15 cellular contexts compared by ENCODE assay signal in genomic region chr18:63427566-63427965, GRCh38. TPM values are rescaled to one million over a fixed set of nuclear protein-coding genes. Genes with fewer than 3 reads are reported as not detected.
DNase-seq lines count a peak whose midpoint lies in the region; FAIRE-seq and TF ChIP-seq lines count a peak whose summit lies in the region.
"Had no signal": no experiment of that assay in that cellular context is flagged by ENCODE, and none has a peak within 500 bp of the region (broad histone marks: within the 10 kb centered on the region; RNA-seq: fewer than 3 reads in every experiment).

No MANE protein-coding gene starts in this region.

- H4K20me1 ChIP-seq in PC-9 (ENCODE audit: insufficient read depth) = no peaks in the 10 kb centered on the region

- no peaks in the 10 kb centered on the region for H3K79me2 ChIP-seq in PC-9 (ENCODE audit: low read depth)

- POLR2A ChIA-PET in PC-9 (lab: Charles Lee; ENCODE audit: unreplicated experiment) = interaction anchor here (0.6 to 0.7 kb wide), 4 partner anchors 12 to 543 kb away, joined by 3 to 4 read pairs (median 3); partner anchors contain the start of gene KDSR

- no peak overlapping the region for H2AFZ ChIP-seq in PC-9
- H2AFZ ChIP-seq: GM23248 had no signal

- H3K4me3 ChIP-seq in PC-9 (no peak overlapping the region; the same call in 1 of the 2 replicates), epithelial cell of proximal tubule (ENCODE audit: low read depth, low read length) (no peak overlapping the region), small intestine (ENCODE audit: low read depth in 1 of 2, low read length in 2 of 2) (no peak overlapping the region)
- H3K4me3 ChIP-seq: GM23248, pancreas had no signal

- no peak for TF ChIP-seq CTCF in PC-9 (conservative IDR thresholded peaks at IDR 0.05)
- TF ChIP-seq CTCF in epithelial cell of proximal tubule (conservative IDR thresholded peaks at IDR 0.05; ENCODE audit: low read depth, low read length) = no peak

- peak; percentile 6 to 14 for DNase-seq in activated CD4-positive, alpha-beta T cell treated with anti-CD3 and anti-CD28 coated beads, Interleukin-2, amount 50 U/mL, for 48 hours
- no peak for DNase-seq in activated CD4-positive, alpha-beta T cell treated with anti-CD3 and anti-CD28 coated beads for 1 hour
- peak; percentile 64 to 99 for DNase-seq in PC-9
- peak; percentile 43 for DNase-seq in epithelial cell of proximal tubule (ENCODE audit: low read depth)
- DNase-seq in small intestine = peak; percentile 39
- DNase-seq in NCI-H774 (lab: John Stamatoyannopoulos, UW) = no peak
- no peak for DNase-seq in activated CD8-positive, alpha-beta memory T cell treated with anti-CD3 and anti-CD28 coated beads, Interleukin-2, amount 50 U/mL, for 4 hours
- no peak for DNase-seq in AML-193 (lab: John Stamatoyannopoulos, UW)
- DNase-seq: activated CD4-positive, CD25-positive, alpha-beta regulatory T cell; GM23248; pancreas; stimulated activated CD8-positive, alpha-beta memory T cell treated with anti-CD3 and anti-CD28 coated beads, Interleukin-4, amount 100 ng/mL, for 48 hours had no signal

- H3K4me1 ChIP-seq in PC-9 (replicated peaks; ENCODE audit: insufficient read depth) (peaks cover 26% of the 10 kb centered on the region), small intestine (ENCODE audit: control insufficient read depth in 2 of 2, insufficient read depth in 1 of 2, low read depth in 1 of 2, low read length in 1 of 2) (no peaks in the 10 kb centered on the region)
- H3K4me1 ChIP-seq: Caco-2, pancreas had no signal

- CTCF ChIA-PET in PC-9 (lab: Charles Lee) = no interaction called here

- WGBS in small intestine, 3 donors = 76 to 78% (median 76%) methylated on average over 4 of the region's 4 CpGs

- intact Hi-C loops in PC-9 (cut with micrococcal nuclease; ENCODE audit: unreplicated experiment) = loop anchor here (1.0 to 10.0 kb wide), 3 partner anchors 27 to 547 kb away; partner anchors contain the start of genes KDSR and SERPINB8

- peak overlapping the region; percentile 93 for H3K27ac ChIP-seq in PC-9
- no peak overlapping the region for H3K27ac ChIP-seq in small intestine (ENCODE audit: low read depth in 1 of 2, low read length in 1 of 2)
- H3K27ac ChIP-seq: GM23248, pancreas had no signal

- H3K36me3 ChIP-seq in PC-9 (ENCODE audit: low read depth) (no peaks in the 10 kb centered on the region), small intestine (ENCODE audit: control insufficient read depth in 2 of 2, insufficient read depth in 2 of 2, low read length in 2 of 2) (no peaks in the 10 kb centered on the region)
- H3K36me3 ChIP-seq: pancreas had no signal

- peaks cover 13% of the 10 kb centered on the region for H3F3A ChIP-seq in PC-9 (ENCODE audit: insufficient read depth, low read depth)

- H3K27me3 ChIP-seq in PC-9 (ENCODE audit: insufficient read depth, low read depth) (no peaks in the 10 kb centered on the region), small intestine (ENCODE audit: control insufficient read depth in 2 of 2, insufficient read depth in 2 of 2, low read length in 2 of 2) (no peaks in the 10 kb centered on the region)
- H3K27me3 ChIP-seq: pancreas had no signal

- no peak for FAIRE-seq in small intestine (lab: Jason Lieb, UNC)
- FAIRE-seq: pancreas had no signal

- no peaks in the 10 kb centered on the region for H3K9me2 ChIP-seq in PC-9 (ENCODE audit: insufficient read depth)

- no TSS peak for BruUV-seq in PC-9 (replicated peaks; lab: Mats Ljungman, UMichigan)

- H3K9me3 ChIP-seq in PC-9 (ENCODE audit: insufficient read depth, low read depth) (no peaks in the 10 kb centered on the region), small intestine (ENCODE audit: control insufficient read depth, low read depth) (no peaks in the 10 kb centered on the region)
- H3K9me3 ChIP-seq: Caco-2, pancreas had no signal

- peak overlapping the region; percentile 58 for H3K4me2 ChIP-seq in PC-9

RNA-seq across cellular contexts. Expression of gene VPS4B, which starts 5.3 kb away (rescaled TPM):
- total RNA-seq in PC-9 (2021) (52.4 and 59.7 TPM in 2 replicates), epithelial cell of proximal tubule (32.1 and 42.9 TPM in 2 replicates)
- polyA plus RNA-seq in small intestine = 10 to 100 TPM; 27.2 to 34.6 (median 32.9) TPM

RNA-seq across cellular contexts. Expression of gene SERPINB5, which starts 49.2 kb away (rescaled TPM):
- total RNA-seq in PC-9 (2021) (25.5 and 26.2 TPM in 2 replicates), epithelial cell of proximal tubule (0.17 TPM in 1 of 2 replicates, not detected in the other)
- polyA plus RNA-seq in small intestine = 10 to 100 TPM in 2 of 3 donors, 1 to 10 TPM in 1; 3.5 to 13.2 (median 10.1) TPM
- total RNA-seq: activated T-helper 1 cell treated with anti-CD3 and anti-CD28 coated beads, Interleukin-12 subunit alpha, Interleukin-12 subunit beta, Interleukin-2, Interleukin-4 antibody, amounts not matched to agents 30 ng/mL and 10 ng/mL and 1 ng/mL, durations not matched to agents 14 hours and 24 hours and 36 hours; Caco-2; GM23248; SK-MEL-5 had no signal
- polyA plus RNA-seq: GM23248, pancreas had no signal

Comparison
In these comparisons a context has a peak if more than half of its experiments do, and no peak if none do; other contexts are left out.
1. DNase-seq: peak in activated CD4-positive, alpha-beta T cell treated with anti-CD3 and anti-CD28 coated beads, Interleukin-2, amount 50 U/mL, for 48 hours (2 of 2), PC-9 (2 of 2), epithelial cell of proximal tubule (single experiment) and small intestine (single experiment); none in activated CD4-positive, alpha-beta T cell treated with anti-CD3 and anti-CD28 coated beads for 1 hour (single experiment), NCI-H774 (single experiment), activated CD8-positive, alpha-beta memory T cell treated with anti-CD3 and anti-CD28 coated beads, Interleukin-2, amount 50 U/mL, for 4 hours (single experiment) and AML-193 (0 of 2).
2. RNA of gene SERPINB5, which starts 49.2 kb away (total RNA-seq): 25.5 to 26.2 TPM in PC-9; 0.17 TPM in epithelial cell of proximal tubule; every median in the first group is over 10 times any median in the second.